2 cellular contexts compared by ENCODE assay signal in genomic region chr20:1752045-1752444, GRCh38.
A peak's percentile ranks its signal among the peaks of the same experiment; 100 is the strongest.
TF ChIP-seq lines count a peak whose summit lies in the region.

No MANE protein-coding gene starts in this region.

TF ChIP-seq in liver, 16 proteins besides CTCF, POLR2A, EP300 and RAD21 (continued from another document):
- TF ChIP-seq, protein P1, sequence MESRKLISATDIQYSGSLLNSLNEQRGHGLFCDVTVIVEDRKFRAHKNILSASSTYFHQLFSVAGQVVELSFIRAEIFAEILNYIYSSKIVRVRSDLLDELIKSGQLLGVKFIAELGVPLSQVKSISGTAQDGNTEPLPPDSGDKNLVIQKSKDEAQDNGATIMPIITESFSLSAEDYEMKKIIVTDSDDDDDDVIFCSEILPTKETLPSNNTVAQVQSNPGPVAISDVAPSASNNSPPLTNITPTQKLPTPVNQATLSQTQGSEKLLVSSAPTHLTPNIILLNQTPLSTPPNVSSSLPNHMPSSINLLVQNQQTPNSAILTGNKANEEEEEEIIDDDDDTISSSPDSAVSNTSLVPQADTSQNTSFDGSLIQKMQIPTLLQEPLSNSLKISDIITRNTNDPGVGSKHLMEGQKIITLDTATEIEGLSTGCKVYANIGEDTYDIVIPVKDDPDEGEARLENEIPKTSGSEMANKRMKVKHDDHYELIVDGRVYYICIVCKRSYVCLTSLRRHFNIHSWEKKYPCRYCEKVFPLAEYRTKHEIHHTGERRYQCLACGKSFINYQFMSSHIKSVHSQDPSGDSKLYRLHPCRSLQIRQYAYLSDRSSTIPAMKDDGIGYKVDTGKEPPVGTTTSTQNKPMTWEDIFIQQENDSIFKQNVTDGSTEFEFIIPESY (IDR thresholded peaks at IDR 0.05): no peak
- no peak for TF ChIP-seq GABPA (IDR thresholded peaks at IDR 0.05 in 1 of 2, conservative IDR thresholded peaks at IDR 0.05 in 1 of 2)
- peak; percentile 42 for TF ChIP-seq REST (IDR thresholded peaks at IDR 0.05)
- peak; percentile 43 for TF ChIP-seq SP1 (IDR thresholded peaks at IDR 0.05)
- TF ChIP-seq NR2F2 (IDR thresholded peaks at IDR 0.05): no peak
- TF ChIP-seq YY1 (IDR thresholded peaks at IDR 0.05): peak; percentile 40
- TF ChIP-seq HNF4G (IDR thresholded peaks at IDR 0.05): no peak
- TF ChIP-seq TAF1 (conservative IDR thresholded peaks at IDR 0.05): no peak
- peak; percentile 39 for TF ChIP-seq FOXA2 (IDR thresholded peaks at IDR 0.05)
- TF ChIP-seq, protein P2, sequence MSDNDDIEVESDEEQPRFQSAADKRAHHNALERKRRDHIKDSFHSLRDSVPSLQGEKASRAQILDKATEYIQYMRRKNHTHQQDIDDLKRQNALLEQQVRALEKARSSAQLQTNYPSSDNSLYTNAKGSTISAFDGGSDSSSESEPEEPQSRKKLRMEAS (IDR thresholded peaks at IDR 0.05): peak; percentile 68
- TF ChIP-seq JUND (IDR thresholded peaks at IDR 0.05): peak in 1 of 2 donors; percentile 46
- no peak for TF ChIP-seq EGR1 (IDR thresholded peaks at IDR 0.05; ENCODE audit: low read depth in 2 of 2)
- peak in 1 of 2 donors; percentile 70 for TF ChIP-seq RXRA (IDR thresholded peaks at IDR 0.05)
- TF ChIP-seq HNF4A (conservative IDR thresholded peaks at IDR 0.05): peak; percentile 50 to 82
- TF ChIP-seq FOXA1 (IDR thresholded peaks at IDR 0.05): no peak

TF ChIP-seq in HepG2, 621 proteins besides CTCF, POLR2A, EP300 and RAD21 (continued from another document):
- TF ChIP-seq HOMEZ (CRISPR knock-in tag; IDR thresholded peaks at IDR 0.05; ENCODE audit: low read depth) (no peak), ZNF430 (CRISPR knock-in tag; IDR thresholded peaks at IDR 0.05) (no peak), HNRNPL (IDR thresholded peaks at IDR 0.05; ENCODE audit: low read depth, low read length) (no peak)
- TF ChIP-seq, protein P3, sequence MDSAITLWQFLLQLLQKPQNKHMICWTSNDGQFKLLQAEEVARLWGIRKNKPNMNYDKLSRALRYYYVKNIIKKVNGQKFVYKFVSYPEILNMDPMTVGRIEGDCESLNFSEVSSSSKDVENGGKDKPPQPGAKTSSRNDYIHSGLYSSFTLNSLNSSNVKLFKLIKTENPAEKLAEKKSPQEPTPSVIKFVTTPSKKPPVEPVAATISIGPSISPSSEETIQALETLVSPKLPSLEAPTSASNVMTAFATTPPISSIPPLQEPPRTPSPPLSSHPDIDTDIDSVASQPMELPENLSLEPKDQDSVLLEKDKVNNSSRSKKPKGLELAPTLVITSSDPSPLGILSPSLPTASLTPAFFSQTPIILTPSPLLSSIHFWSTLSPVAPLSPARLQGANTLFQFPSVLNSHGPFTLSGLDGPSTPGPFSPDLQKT (CRISPR knock-in tag; IDR thresholded peaks at IDR 0.05; ENCODE audit: borderline replicate concordance): no peak
